In the genomic region with DNA sequence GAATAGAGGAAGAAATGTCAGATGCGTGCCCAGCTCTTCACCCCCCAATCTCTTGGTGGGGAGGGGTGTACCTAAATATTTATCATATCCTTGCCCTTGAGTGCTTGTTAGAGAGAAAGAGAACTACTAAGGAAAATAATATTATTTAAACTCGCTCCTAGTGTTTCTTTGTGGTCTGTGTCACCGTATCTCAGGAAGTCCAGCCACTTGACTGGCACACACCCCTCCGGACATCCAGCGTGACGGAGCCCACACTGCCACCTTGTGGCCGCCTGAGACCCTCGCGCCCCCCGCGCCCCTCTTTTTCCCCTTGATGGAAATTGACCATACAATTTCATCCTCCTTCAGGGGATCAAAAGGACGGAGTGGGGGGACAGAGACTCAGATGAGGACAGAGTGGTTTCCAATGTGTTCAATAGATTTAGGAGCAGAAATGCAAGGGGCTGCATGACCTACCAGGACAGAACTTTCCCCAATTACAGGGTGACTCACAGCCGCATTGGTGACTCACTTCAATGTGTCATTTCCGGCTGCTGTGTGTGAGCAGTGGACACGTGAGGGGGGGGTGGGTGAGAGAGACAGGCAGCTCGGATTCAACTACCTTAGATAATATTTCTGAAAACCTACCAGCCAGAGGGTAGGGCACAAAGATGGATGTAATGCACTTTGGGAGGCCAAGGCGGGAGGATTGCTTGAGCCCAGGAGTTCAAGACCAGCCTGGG, we compare ENCODE assay signal across 8 cellular contexts. TPM values are rescaled to one million over a fixed set of nuclear protein-coding genes. Genes with fewer than 3 reads are reported as not detected.
DNase-seq lines count a peak whose midpoint lies in the region; ATAC-seq and TF ChIP-seq lines count a peak whose summit lies in the region.

No MANE protein-coding gene starts in this region.

- H3K27ac Mint-ChIP-seq in activated CD4-positive, alpha-beta memory T cell treated with anti-CD3 and anti-CD28 coated beads for 36 hours: peak overlapping the region; percentile 72

- peak overlapping the region; percentile 30 for H3K4me3 Mint-ChIP-seq in activated CD4-positive, alpha-beta memory T cell treated with anti-CD3 and anti-CD28 coated beads for 36 hours

- H3K27me3 Mint-ChIP-seq in activated CD4-positive, alpha-beta memory T cell treated with anti-CD3 and anti-CD28 coated beads for 36 hours: peaks cover 17% of the 10 kb centered on the region

- no peaks in the 10 kb centered on the region for H3K9me3 Mint-ChIP-seq in activated CD4-positive, alpha-beta memory T cell treated with anti-CD3 and anti-CD28 coated beads for 36 hours

- CTCF ChIA-PET in activated CD4-positive, alpha-beta memory T cell treated with anti-CD3 and anti-CD28 coated beads for 36 hours (lab: Charles Lee): interaction anchor here (0.6 to 2.9 kb wide), 10 partner anchors 35 to 505 kb away, joined by 3 to 10 read pairs (median 4); a partner anchor contains a TSS

- H3K36me3 Mint-ChIP-seq in activated CD4-positive, alpha-beta memory T cell treated with anti-CD3 and anti-CD28 coated beads for 36 hours: no peaks in the 10 kb centered on the region

- peak; percentile 46 for DNase-seq in NCI-H748 treated with DMSO at 0.1 percent for 48 hours (lab: John Stamatoyannopoulos, UW)
- DNase-seq in activated CD4-positive, alpha-beta memory T cell treated with anti-CD3 and anti-CD28 coated beads for 36 hours: peak; percentile 94
- peak; percentile 70 for DNase-seq in effector CD4-positive, alpha-beta T cell
- DNase-seq in mucosa of gallbladder (ENCODE audit: low spot score): peak; percentile 72
- peak; percentile 90 for DNase-seq in stimulated activated CD8-positive, alpha-beta memory T cell treated with anti-CD3 and anti-CD28 coated beads, Interleukin-4, amount 100 ng/mL, for 48 hours
- no peak for DNase-seq in 8988T

- ATAC-seq in HG03095 (IDR thresholded peaks at IDR 0.05; ENCODE audit: unreplicated experiment): peak; percentile 62

- H3K4me1 Mint-ChIP-seq in activated CD4-positive, alpha-beta memory T cell treated with anti-CD3 and anti-CD28 coated beads for 36 hours (ENCODE audit: low read depth): peaks cover 47% of the 10 kb centered on the region

- POLR2A ChIA-PET in activated CD4-positive, alpha-beta memory T cell treated with anti-CD3 and anti-CD28 coated beads for 36 hours (lab: Charles Lee): no interaction called here

- TF ChIP-seq CTCF in GM12874 (IDR thresholded peaks at IDR 0.05; ENCODE audit: insufficient read depth, low read depth, low read length): peak; percentile 83

- intact Hi-C loops in activated CD4-positive, alpha-beta memory T cell treated with anti-CD3 and anti-CD28 coated beads for 36 hours (cut with micrococcal nuclease): loop anchor here (1.0 kb wide), 1 partner anchor 16 kb away; a partner anchor contains a TSS

RNA-seq across cellular contexts. Expression of a gene that starts 11.4 kb away (rescaled TPM):
- under 1 TPM in 1 of 2 experiments, not detected in 1; 0.12 TPM for total RNA-seq in activated CD4-positive, alpha-beta memory T cell treated with anti-CD3 and anti-CD28 coated beads for 36 hours
- 6.6 TPM for total RNA-seq in mucosa of gallbladder

RNA-seq across cellular contexts. Expression of a gene that starts 16.0 kb away (rescaled TPM):
- total RNA-seq in activated CD4-positive, alpha-beta memory T cell treated with anti-CD3 and anti-CD28 coated beads for 36 hours: 10 to 100 TPM; 41.1 to 44.7 TPM
- 63.9 TPM for total RNA-seq in mucosa of gallbladder

RNA-seq across cellular contexts. Expression of a gene that starts 27.1 kb away (rescaled TPM):
- total RNA-seq in activated CD4-positive, alpha-beta memory T cell treated with anti-CD3 and anti-CD28 coated beads for 36 hours: not detected
- 0.29 TPM for total RNA-seq in mucosa of gallbladder

RNA-seq across cellular contexts. Expression of a gene that starts 41.8 kb away (rescaled TPM):
- total RNA-seq in activated CD4-positive, alpha-beta memory T cell treated with anti-CD3 and anti-CD28 coated beads for 36 hours: not detected
- not detected for total RNA-seq in mucosa of gallbladder

RNA-seq across cellular contexts. Expression of a gene that starts 53.0 kb away (rescaled TPM):
- 10 to 100 TPM; 42.3 to 44.5 TPM for total RNA-seq in activated CD4-positive, alpha-beta memory T cell treated with anti-CD3 and anti-CD28 coated beads for 36 hours
- total RNA-seq in mucosa of gallbladder: 57.7 TPM
